ENCODE assay signal across 9 cellular contexts in genomic region chr6:97469451-97469850, GRCh38.
"Had no signal": no experiment of that assay in that cellular context is flagged by ENCODE, and none has a peak within 500 bp of the region (broad histone marks: within the 10 kb centered on the region; RNA-seq: fewer than 3 reads in every experiment).

No MANE protein-coding gene starts in this region.

- H3K4me2 ChIP-seq: KMS-11 had no signal

- H3K27me3 Mint-ChIP-seq: IgD-negative memory B cell had no signal

- DNase-seq: IMR-90, KBM-7, KG1 had no signal

- H3K4me1 Mint-ChIP-seq: IgD-negative memory B cell had no signal

- H3K4me3 ChIP-seq: K562 had no signal

- H3K9ac ChIP-seq: KMS-11 had no signal

- H3K36me3 Mint-ChIP-seq: IgD-negative memory B cell had no signal

- ATAC-seq: HepG2, K562 had no signal

- H3K9me3 Mint-ChIP-seq: IgD-negative memory B cell had no signal

- H3K27ac Mint-ChIP-seq: IgD-negative memory B cell had no signal

- H3K27ac ChIP-seq: HL-60, KMS-11 had no signal

- H3K4me3 Mint-ChIP-seq: IgD-negative memory B cell had no signal

- FAIRE-seq: HepG2, HTR-8/SVneo, K562 had no signal
